ENCODE assay signal across 21 cellular contexts in genomic region chr5:68012831-68013230, GRCh38.
"Had no signal": no experiment of that assay in that cellular context is flagged by ENCODE, and none has a peak within 500 bp of the region (broad histone marks: within the 10 kb centered on the region; RNA-seq: fewer than 3 reads in every experiment).

No MANE protein-coding gene starts in this region.

- H3K4me3 ChIP-seq: coronary artery, dorsolateral prefrontal cortex, esophagus squamous epithelium, gastrocnemius medialis, heart right ventricle, left lung, lower lobe of right lung, mucosa of descending colon had no signal

- H3K4me1 ChIP-seq: esophagus squamous epithelium, gastrocnemius medialis, heart right ventricle, left lung, lower lobe of right lung had no signal

- H3K9me3 ChIP-seq: esophagus squamous epithelium, gastrocnemius medialis, heart right ventricle, left lung, lower lobe of right lung, mucosa of descending colon had no signal

- H3K27me3 ChIP-seq: dorsolateral prefrontal cortex, esophagus squamous epithelium, gastrocnemius medialis, heart right ventricle, left lung had no signal

- ATAC-seq: esophagus mucosa, gastrocnemius medialis, heart right ventricle, left cardiac atrium, left lung, left ventricle myocardium superior, lower lobe of right lung, mucosa of descending colon had no signal

- H3K27ac ChIP-seq: coronary artery, dorsolateral prefrontal cortex, epithelial cell of prostate, esophagus squamous epithelium, gastrocnemius medialis, heart right ventricle, left lung, lower lobe of right lung had no signal

- DNase-seq: dorsolateral prefrontal cortex; effector CD4-positive, alpha-beta T cell; effector memory CD4-positive, alpha-beta T cell; endodermal cell; erythroblast; esophagus squamous epithelium; foreskin melanocyte; gastrocnemius medialis; glutamatergic neuron; head of caudate nucleus; heart right ventricle; hippocampal formation; left cardiac atrium; left lung; left ventricle myocardium superior; lower lobe of right lung; mucosa of descending colon; naive B cell had no signal

- H3K36me3 ChIP-seq: esophagus squamous epithelium, gastrocnemius medialis, heart right ventricle, left lung, lower lobe of right lung had no signal
